In genomic region chr9:81424431-81424830, GRCh38 we compare ENCODE assay signal across 22 cellular contexts.
"Had no signal": no experiment of that assay in that cellular context is flagged by ENCODE, and none has a peak within 500 bp of the region (broad histone marks: within the 10 kb centered on the region; RNA-seq: fewer than 3 reads in every experiment).

No MANE protein-coding gene starts in this region.

- H3K4me3 Mint-ChIP-seq: activated CD4-positive, alpha-beta T cell treated with anti-CD3 and anti-CD28 coated beads for 36 hours; activated naive CD4-positive, alpha-beta T cell treated with anti-CD3 and anti-CD28 coated beads, Interleukin-2, amount 10 ng/mL, durations not matched to agents 7 days and 5 days; activated T-cell treated with anti-CD3 and anti-CD28 coated beads, Interleukin-2, amount 50 U/mL, for 72 hours; memory B cell; nephron progenitor cell; type B pancreatic cell; WTC11 had no signal

- H3K36me3 Mint-ChIP-seq: activated naive CD4-positive, alpha-beta T cell treated with anti-CD3 and anti-CD28 coated beads, Interleukin-2, amount 10 ng/mL, durations not matched to agents 7 days and 5 days had no signal

- H3K27ac Mint-ChIP-seq: activated CD4-positive, alpha-beta T cell treated with anti-CD3 and anti-CD28 coated beads for 36 hours; activated naive CD4-positive, alpha-beta T cell treated with anti-CD3 and anti-CD28 coated beads, Interleukin-2, amount 10 ng/mL, durations not matched to agents 7 days and 5 days; activated T-cell treated with anti-CD3 and anti-CD28 coated beads, Interleukin-2, amount 50 U/mL, for 72 hours; memory B cell; nephron progenitor cell; type B pancreatic cell; WTC11 had no signal

- H3K27me3 Mint-ChIP-seq: activated CD4-positive, alpha-beta T cell treated with anti-CD3 and anti-CD28 coated beads for 36 hours; activated naive CD4-positive, alpha-beta T cell treated with anti-CD3 and anti-CD28 coated beads, Interleukin-2, amount 10 ng/mL, durations not matched to agents 7 days and 5 days; memory B cell; type B pancreatic cell had no signal

- H3K4me3 ChIP-seq: body of pancreas, heart left ventricle, sigmoid colon, thoracic aorta, vagina had no signal

- H3K4me1 Mint-ChIP-seq: activated CD4-positive, alpha-beta T cell treated with anti-CD3 and anti-CD28 coated beads for 36 hours; activated naive CD4-positive, alpha-beta T cell treated with anti-CD3 and anti-CD28 coated beads, Interleukin-2, amount 10 ng/mL, durations not matched to agents 7 days and 5 days; memory B cell; nephron progenitor cell; WTC11 had no signal

- H3K27ac ChIP-seq: body of pancreas, heart left ventricle, sigmoid colon, thoracic aorta, vagina had no signal

- ATAC-seq: activated CD4-positive, alpha-beta T cell treated with anti-CD3 and anti-CD28 coated beads for 36 hours; activated T-cell treated with anti-CD3 and anti-CD28 coated beads, Interleukin-2, amount 50 U/mL, for 72 hours; body of pancreas; heart left ventricle; left cardiac atrium; WTC11 had no signal

- H3K36me3 ChIP-seq: heart left ventricle, sigmoid colon, thoracic aorta, vagina had no signal

- H3K4me1 ChIP-seq: body of pancreas, sigmoid colon, vagina had no signal

- H3K9me3 ChIP-seq: body of pancreas had no signal

- DNase-seq: activated CD4-positive, alpha-beta T cell treated with anti-CD3 and anti-CD28 coated beads for 36 hours; activated CD4-positive, alpha-beta T cell treated with anti-CD3 and anti-CD28 coated beads, Interleukin-2, amount 50 U/mL, for 48 hours; activated effector memory CD4-positive, alpha-beta T cell treated with Interleukin-2 at 50 U/mL for 16 hours; activated naive CD4-positive, alpha-beta T cell treated with anti-CD3 and anti-CD28 coated beads, Interleukin-2, amount 10 ng/mL, durations not matched to agents 7 days and 5 days; activated T-cell treated with anti-CD3 and anti-CD28 coated beads, Interleukin-2, amount 50 U/mL, for 72 hours; anterior cingulate cortex; body of pancreas; caudate nucleus; effector memory CD4-positive, alpha-beta T cell; heart left ventricle; islet precursor cell; left cardiac atrium; nephron progenitor cell; sigmoid colon; stimulated activated CD4-positive, alpha-beta T cell treated with anti-CD3 and anti-CD28 coated beads, Interleukin-4, amount 100 ng/mL, for 24 hours; stimulated activated naive CD4-positive, alpha-beta T cell treated with Interleukin-2 at 50 U/mL for 16 hours; T1000 had no signal

- H3K27me3 ChIP-seq: body of pancreas, heart left ventricle, sigmoid colon, vagina had no signal
